ENCODE assay signal across 8 cellular contexts in genomic region chr12:107760207-107760816, GRCh38. TPM values are rescaled to one million over a fixed set of nuclear protein-coding genes. Genes with fewer than 3 reads are reported as not detected.
A peak's percentile ranks its signal among the peaks of the same experiment; 100 is the strongest.
DNase-seq lines count a peak whose midpoint lies in the region; ATAC-seq and TF ChIP-seq lines count a peak whose summit lies in the region.

No MANE protein-coding gene starts in this region.

- H3K36me3 ChIP-seq in lung (ENCODE audit: control insufficient read depth in 2 of 2, insufficient read depth in 2 of 2, low read length in 2 of 2): peaks cover 4 to 12% of the 10 kb centered on the region in 2 donors

- DNase-seq in COLO668 (lab: John Stamatoyannopoulos, UW; ENCODE audit: unreplicated experiment) (peak; percentile 53), HT-29 (ENCODE audit: low spot score) (peak; percentile 33), T-helper 17 cell (peak in 2 of 3 donors; percentile 21 to 26), choroid plexus epithelial cell (ENCODE audit: low read depth) (peak; percentile 14), lung (ENCODE audit: low spot score) (peak; percentile 32), amniotic stem cell (lab: John Stamatoyannopoulos, UW) (no peak)
- peak; percentile 56 for DNase-seq in stimulated activated CD8-positive, alpha-beta memory T cell treated with anti-CD3 and anti-CD28 coated beads, Interleukin-4, amount 100 ng/mL, for 48 hours

- no peaks in the 10 kb centered on the region for H3K27me3 Mint-ChIP-seq in T-helper 17 cell

- peak overlapping the region; percentile 77 to 84 for H3K27ac ChIP-seq in lung (ENCODE audit: low read depth in 1 of 2, low read length in 1 of 2)

- WGBS in lung, 2 donors: 2 to 3% methylated on average over 30 of the region's 30 CpGs

- H3K4me1 ChIP-seq in lung (ENCODE audit: control insufficient read depth in 2 of 2, insufficient read depth in 2 of 2, low read length in 2 of 2): peaks cover 3 to 8% of the 10 kb centered on the region in 2 donors

- peak overlapping the region; percentile 92 for H3K4me3 Mint-ChIP-seq in T-helper 17 cell

- TF ChIP-seq CTCF in choroid plexus epithelial cell (conservative IDR thresholded peaks at IDR 0.05; ENCODE audit: low read depth, low read length) (no peak), lung (IDR thresholded peaks at IDR 0.05; ENCODE audit: control extremely low read depth, extremely low read depth) (no peak)

- no peaks in the 10 kb centered on the region for H3K27me3 ChIP-seq in lung (ENCODE audit: control insufficient read depth, insufficient read depth)

- H3K27ac Mint-ChIP-seq in T-helper 17 cell: peak overlapping the region; percentile 86

- H3K4me1 Mint-ChIP-seq in T-helper 17 cell: peaks cover 21% of the 10 kb centered on the region

- H3K4me3 ChIP-seq in choroid plexus epithelial cell (ENCODE audit: low read depth, low read length) (peak overlapping the region; percentile 93), lung (peak overlapping the region; percentile 93)

- H3K36me3 Mint-ChIP-seq in T-helper 17 cell (ENCODE audit: low read depth): no peaks in the 10 kb centered on the region

- peak; percentile 18 for ATAC-seq in GM21367 (IDR thresholded peaks at IDR 0.05; ENCODE audit: unreplicated experiment)
- ATAC-seq in T-helper 17 cell: peak; percentile 22
- ATAC-seq in lung (ENCODE audit: insufficient read depth, low FRiP score): no peak

- no peaks in the 10 kb centered on the region for H3K9me3 ChIP-seq in T-helper 17 cell (ENCODE audit: control insufficient read depth, low read length, poor library complexity, severe bottlenecking)
- no peaks in the 10 kb centered on the region for H3K9me3 ChIP-seq in lung (ENCODE audit: control insufficient read depth in 2 of 2, insufficient read depth in 1 of 2, low read length in 1 of 2)

RNA-seq across cellular contexts. Expression of gene PRDM4, which starts 0.6 kb away (rescaled TPM):
- total RNA-seq in HT-29 (2014; rRNA removed; shearing (Covaris generic)): 28.1 and 35.5 TPM in 2 replicates
- 10 to 100 TPM; 39.7 to 42.1 TPM for total RNA-seq in T-helper 17 cell
- 10 to 100 TPM; 23.2 to 33.5 TPM for total RNA-seq in lung
- 10 to 100 TPM in 1 of 2 donors, 1 to 10 TPM in 1; 7.3 to 17.8 TPM for polyA plus RNA-seq in lung

RNA-seq across cellular contexts. Expression of gene ASCL4, which starts 14.2 kb away (rescaled TPM):
- not detected in 2 replicates for total RNA-seq in HT-29 (2014; rRNA removed; shearing (Covaris generic))
- total RNA-seq in T-helper 17 cell: not detected
- not detected for total RNA-seq in lung
- polyA plus RNA-seq in lung: not detected
